ENCODE assay signal across 8 cellular contexts in the genomic region with DNA sequence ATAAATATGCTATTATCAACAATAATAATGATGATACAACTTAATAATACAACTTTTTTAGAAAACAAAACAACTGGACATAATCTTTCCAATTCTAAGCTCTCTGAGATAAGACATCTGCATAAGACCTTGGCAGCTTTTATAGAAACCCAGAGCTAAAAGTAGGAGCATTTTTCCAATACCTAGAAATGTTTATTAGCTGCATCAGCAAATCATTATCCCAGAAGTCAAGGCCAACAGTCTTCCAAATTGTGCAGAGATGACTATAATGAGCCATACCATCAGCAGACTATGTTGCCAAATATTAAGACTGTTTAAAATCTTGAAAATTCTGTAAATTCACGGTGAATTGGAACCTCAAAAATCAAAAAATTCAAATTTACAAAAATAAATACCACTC.
"Had no signal": no experiment of that assay in that cellular context is flagged by ENCODE, and none has a peak within 500 bp of the region (broad histone marks: within the 10 kb centered on the region; RNA-seq: fewer than 3 reads in every experiment).

No MANE protein-coding gene starts in this region.

- H2AFZ ChIP-seq: GM23248 had no signal

- H3K9ac ChIP-seq: GM23248 had no signal

- DNase-seq: GM23248, GOT3, H7, HFFc6, KG1 had no signal

- H3K4me3 ChIP-seq: GM23248, HAP-1 had no signal

- H3K9me3 ChIP-seq: HAP-1 had no signal

- H3K27ac ChIP-seq: GM23248, HL-60 had no signal

- ATAC-seq: HCT116 had no signal
